1 cellular context compared by ENCODE assay signal in genomic region chr4:99378876-99379275, GRCh38.
TF ChIP-seq lines count a peak whose summit lies in the region.

No MANE protein-coding gene starts in this region.

TF ChIP-seq in GM23338, 12 proteins besides CTCF, POLR2A, EP300 and RAD21:
- TF ChIP-seq ZNF462 (CRISPR knock-in tag; IDR thresholded peaks at IDR 0.05) (no peak), NANOG (IDR thresholded peaks at IDR 0.05; ENCODE audit: borderline replicate concordance) (no peak), ZNF114 (CRISPR knock-in tag; IDR thresholded peaks at IDR 0.05) (no peak), ETS1 (IDR thresholded peaks at IDR 0.05) (no peak), POLR2AphosphoS5 (IDR thresholded peaks at IDR 0.05; ENCODE audit: low read depth) (no peak), EZH2 (IDR thresholded peaks at IDR 0.05; ENCODE audit: low read depth, unreplicated experiment) (no peak), EZH2phosphoT487 (IDR thresholded peaks at IDR 0.05; ENCODE audit: unreplicated experiment) (no peak), JUNB (IDR thresholded peaks at IDR 0.05; ENCODE audit: unreplicated experiment) (no peak), REST (IDR thresholded peaks at IDR 0.05; ENCODE audit: unreplicated experiment) (no peak), CREB1 (CRISPR knock-in tag; IDR thresholded peaks at IDR 0.05; ENCODE audit: low read depth) (no peak), STAT1 (IDR thresholded peaks at IDR 0.05; ENCODE audit: unreplicated experiment) (no peak), ZNF331 (CRISPR knock-in tag; IDR thresholded peaks at IDR 0.05; ENCODE audit: low read depth) (no peak)
